ENCODE assay signal across 10 cellular contexts in genomic region chr2:207513577-207514257, GRCh38. TPM values are rescaled to one million over a fixed set of nuclear protein-coding genes. Genes with fewer than 3 reads are reported as not detected.
A peak's percentile ranks its signal among the peaks of the same experiment; 100 is the strongest.
DNase-seq lines count a peak whose midpoint lies in the region; ATAC-seq and TF ChIP-seq lines count a peak whose summit lies in the region.
"Had no signal": no experiment of that assay in that cellular context is flagged by ENCODE, and none has a peak within 500 bp of the region (broad histone marks: within the 10 kb centered on the region; RNA-seq: fewer than 3 reads in every experiment).

No MANE protein-coding gene starts in this region.

- H3K79me2 ChIP-seq in ACC112 (ENCODE audit: control insufficient read depth, insufficient read depth, low read length, unreplicated experiment): no peaks in the 10 kb centered on the region

- peak overlapping the region; percentile 41 for H2AFZ ChIP-seq in ACC112 (ENCODE audit: low read length, unreplicated experiment)

- peak overlapping the region; percentile 74 for H3K4me3 Mint-ChIP-seq in HFFc6

- H3K27ac ChIP-seq in ACC112 (ENCODE audit: low read depth, low read length) (peak overlapping the region; percentile 96), dorsolateral prefrontal cortex (peak overlapping the region in 4 of 59 donors; percentile 4 to 41 (median 17)), thyroid gland (no peak overlapping the region)
- H3K27ac ChIP-seq: SJCRH30 had no signal

- no peaks in the 10 kb centered on the region; the same call in 1 of the 2 replicates for H3K36me3 ChIP-seq in ACC112 (ENCODE audit: insufficient read depth, low read length)
- H3K36me3 ChIP-seq in adipocyte (ENCODE audit: control insufficient read depth, insufficient read depth, low read length, severe bottlenecking): no peaks in the 10 kb centered on the region
- H3K36me3 ChIP-seq in kidney epithelial cell (ENCODE audit: control insufficient read depth, insufficient read depth, low read length): no peaks in the 10 kb centered on the region
- no peaks in the 10 kb centered on the region for H3K36me3 ChIP-seq in thyroid gland
- H3K36me3 ChIP-seq: SJCRH30 had no signal

- peaks cover 2% of the 10 kb centered on the region for H3K27me3 Mint-ChIP-seq in HFFc6 (ENCODE audit: insufficient read depth)

- peaks cover 58% of the 10 kb centered on the region for H3K4me1 Mint-ChIP-seq in HFFc6 (ENCODE audit: low read depth)

- H3K27me3 ChIP-seq in ACC112 (ENCODE audit: insufficient read depth, low read length): no peaks in the 10 kb centered on the region
- H3K27me3 ChIP-seq in adipocyte (replicated peaks; ENCODE audit: control insufficient read depth, insufficient read depth, low read length): no peaks in the 10 kb centered on the region
- no peaks in the 10 kb centered on the region for H3K27me3 ChIP-seq in kidney epithelial cell (ENCODE audit: control insufficient read depth, insufficient read depth, low read length)
- H3K27me3 ChIP-seq in dorsolateral prefrontal cortex: no peaks in the 10 kb centered on the region
- H3K27me3 ChIP-seq in thyroid gland: no peaks in the 10 kb centered on the region
- H3K27me3 ChIP-seq: SJCRH30 had no signal

- TF ChIP-seq POLR2A in thyroid gland (IDR thresholded peaks at IDR 0.05): no peak

- WGBS in thyroid gland, 2 donors: 77 to 90% methylated on average over 6 of the region's 6 CpGs

- peaks cover 14% of the 10 kb centered on the region for H3K36me3 Mint-ChIP-seq in HFFc6 (ENCODE audit: low read depth)

- H3K9me3 ChIP-seq in adipocyte (ENCODE audit: control insufficient read depth, low read length): no peaks in the 10 kb centered on the region
- H3K9me3 ChIP-seq in thyroid gland: no peaks in the 10 kb centered on the region
- H3K9me3 ChIP-seq: SJCRH30 had no signal

- intact Hi-C loops in dorsolateral prefrontal cortex (cut with DNase I) (no loop called here), thyroid gland (cut with DNase I) (no loop called here)

- H3K4me1 ChIP-seq in ACC112 (ENCODE audit: control insufficient read depth, insufficient read depth, low read length, unreplicated experiment) (peaks cover 46% of the 10 kb centered on the region), adipocyte (ENCODE audit: control insufficient read depth, insufficient read depth, low read length) (peaks cover 36% of the 10 kb centered on the region), thyroid gland (no peaks in the 10 kb centered on the region)

- ATAC-seq in GM18511 (IDR thresholded peaks at IDR 0.05; ENCODE audit: unreplicated experiment): no peak
- ATAC-seq in GM21619 (IDR thresholded peaks at IDR 0.05; ENCODE audit: unreplicated experiment): no peak

- peak overlapping the region; percentile 52 for H3K4me3 ChIP-seq in ACC112 (ENCODE audit: low read depth, low read length)
- peak overlapping the region; percentile 70 for H3K4me3 ChIP-seq in adipocyte (ENCODE audit: low read length)
- H3K4me3 ChIP-seq in kidney epithelial cell (ENCODE audit: low read depth, low read length): no peak overlapping the region
- no peak overlapping the region for H3K4me3 ChIP-seq in dorsolateral prefrontal cortex
- H3K4me3 ChIP-seq in thyroid gland (replicated peaks in 1 of 3): no peak overlapping the region
- H3K4me3 ChIP-seq: SJCRH30 had no signal

- DNase-seq in HFFc6: peak; percentile 98
- peak; percentile 88 for DNase-seq in adipocyte (ENCODE audit: low read depth)
- DNase-seq in kidney epithelial cell (ENCODE audit: low read depth): peak; percentile 94
- no peak for DNase-seq in dorsolateral prefrontal cortex
- DNase-seq in thyroid gland: no peak
- DNase-seq: central memory CD4-positive, alpha-beta T cell had no signal

- H3K27ac Mint-ChIP-seq in HFFc6: peak overlapping the region; percentile 73

- TF ChIP-seq CTCF in HFFc6 (IDR thresholded peaks at IDR 0.05) (no peak), kidney epithelial cell (IDR thresholded peaks at IDR 0.05; ENCODE audit: insufficient read depth, low read length, poor library complexity, severe bottlenecking) (no peak), dorsolateral prefrontal cortex (IDR thresholded peaks at IDR 0.05 in 54 of 56, conservative IDR thresholded peaks at IDR 0.05 in 2 of 56; ENCODE audit: low read depth in 1 of 56, partially characterized antibody in 56 of 56) (no peak), thyroid gland (IDR thresholded peaks at IDR 0.05) (no peak)

- peak overlapping the region; percentile 84 for H3K9ac ChIP-seq in adipocyte (ENCODE audit: low read length)

- H3K9me3 Mint-ChIP-seq in HFFc6: peaks cover 4% of the 10 kb centered on the region; the same call in 1 of the 2 replicates

RNA-seq across cellular contexts. Expression of gene CREB1, which starts 16.0 kb away (rescaled TPM):
- 10 to 100 TPM; 32.9 to 51.8 (median 48.9) TPM for total RNA-seq in HFFc6 (2021; fragmentation: NEBNext Ultra II Directional; extraction: Animal tissue kit (Norgen Biotek cat#: 25700))
- total RNA-seq in kidney epithelial cell: 54.5 and 54.8 TPM in 2 replicates
- 100 to 1,000 TPM in 3 of 120 experiments, 10 to 100 TPM in 117; 52.8 to 106 (median 74.6) TPM for total RNA-seq in dorsolateral prefrontal cortex
- 100 to 1,000 TPM in 1 of 4 donors, 10 to 100 TPM in 3; 56.1 to 105 (median 59.2) TPM for total RNA-seq in thyroid gland

Comparison
In these comparisons a context has a peak if more than half of its experiments do, and no peak if none do; other contexts are left out.
1. H3K4me3 ChIP-seq: peak in ACC112 (single experiment) and adipocyte (single experiment); none in kidney epithelial cell (single experiment), dorsolateral prefrontal cortex (0 of 59) and thyroid gland (0 of 3).
2. DNase-seq: peak in HFFc6 (single experiment), adipocyte (single experiment) and kidney epithelial cell (single experiment); none in dorsolateral prefrontal cortex (0 of 10) and thyroid gland (0 of 2).